ENCODE assay signal across 1 cellular context in the genomic region with DNA sequence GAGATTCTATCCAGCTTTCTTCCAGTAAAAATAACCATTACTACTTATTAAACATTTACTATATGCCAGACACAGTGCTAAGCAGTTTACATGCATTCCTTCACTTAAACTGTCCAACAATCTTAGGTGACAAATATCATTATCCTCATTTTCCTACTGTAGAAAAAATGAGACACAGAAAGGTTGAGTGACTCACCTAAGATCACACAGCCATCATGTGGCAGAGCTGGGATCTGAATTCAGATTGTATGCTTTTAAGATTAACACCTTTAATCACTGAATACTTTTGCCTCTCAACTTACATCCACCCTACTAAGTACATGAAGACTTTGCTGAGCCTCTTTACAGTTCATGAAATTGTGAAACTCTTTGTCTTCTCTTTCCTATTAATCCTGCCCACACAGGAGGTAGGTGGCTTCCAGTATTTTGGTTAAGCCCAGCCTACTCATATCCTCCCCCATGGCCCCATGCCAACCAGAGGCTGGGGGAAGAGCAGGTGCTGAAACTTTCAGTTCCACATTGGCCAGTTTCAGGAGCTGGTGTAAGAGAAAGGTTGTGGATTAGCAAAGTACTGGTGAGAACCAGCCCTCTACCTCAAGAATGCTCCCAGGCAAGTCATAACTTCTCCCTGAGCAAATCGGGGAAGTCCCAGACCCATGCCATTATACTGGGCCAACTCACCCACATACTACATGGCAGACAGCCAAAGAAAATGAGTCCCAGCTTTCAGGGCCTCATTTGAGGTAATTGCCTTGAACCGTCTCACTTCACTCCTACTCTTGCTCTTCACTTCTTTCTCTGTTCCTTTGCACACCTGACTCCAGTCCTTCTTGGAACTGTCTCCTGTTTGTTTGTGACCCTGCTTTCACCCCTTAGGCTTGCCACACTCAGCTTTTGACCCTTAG.
TF ChIP-seq lines count a peak whose summit lies in the region.

No MANE protein-coding gene starts in this region.

TF ChIP-seq in WTC11, 78 proteins besides CTCF, POLR2A, EP300 and RAD21 (continued from another document):
- TF ChIP-seq CDX4 (CRISPR knock-in tag; IDR thresholded peaks at IDR 0.05; ENCODE audit: borderline replicate concordance) (no peak), E2F4 (CRISPR knock-in tag; IDR thresholded peaks at IDR 0.05; ENCODE audit: borderline replicate concordance, low read depth) (no peak), NFE2L1 (CRISPR knock-in tag; IDR thresholded peaks at IDR 0.05) (no peak), MXD4 (CRISPR knock-in tag; IDR thresholded peaks at IDR 0.05; ENCODE audit: borderline replicate concordance) (no peak), ZSCAN18 (CRISPR knock-in tag; IDR thresholded peaks at IDR 0.05) (no peak)
- TF ChIP-seq, protein P1, sequence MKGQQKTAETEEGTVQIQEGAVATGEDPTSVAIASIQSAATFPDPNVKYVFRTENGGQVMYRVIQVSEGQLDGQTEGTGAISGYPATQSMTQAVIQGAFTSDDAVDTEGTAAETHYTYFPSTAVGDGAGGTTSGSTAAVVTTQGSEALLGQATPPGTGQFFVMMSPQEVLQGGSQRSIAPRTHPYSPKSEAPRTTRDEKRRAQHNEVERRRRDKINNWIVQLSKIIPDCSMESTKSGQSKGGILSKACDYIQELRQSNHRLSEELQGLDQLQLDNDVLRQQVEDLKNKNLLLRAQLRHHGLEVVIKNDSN (CRISPR knock-in tag; IDR thresholded peaks at IDR 0.05): no peak
